11 cellular contexts compared by ENCODE assay signal in the genomic region with DNA sequence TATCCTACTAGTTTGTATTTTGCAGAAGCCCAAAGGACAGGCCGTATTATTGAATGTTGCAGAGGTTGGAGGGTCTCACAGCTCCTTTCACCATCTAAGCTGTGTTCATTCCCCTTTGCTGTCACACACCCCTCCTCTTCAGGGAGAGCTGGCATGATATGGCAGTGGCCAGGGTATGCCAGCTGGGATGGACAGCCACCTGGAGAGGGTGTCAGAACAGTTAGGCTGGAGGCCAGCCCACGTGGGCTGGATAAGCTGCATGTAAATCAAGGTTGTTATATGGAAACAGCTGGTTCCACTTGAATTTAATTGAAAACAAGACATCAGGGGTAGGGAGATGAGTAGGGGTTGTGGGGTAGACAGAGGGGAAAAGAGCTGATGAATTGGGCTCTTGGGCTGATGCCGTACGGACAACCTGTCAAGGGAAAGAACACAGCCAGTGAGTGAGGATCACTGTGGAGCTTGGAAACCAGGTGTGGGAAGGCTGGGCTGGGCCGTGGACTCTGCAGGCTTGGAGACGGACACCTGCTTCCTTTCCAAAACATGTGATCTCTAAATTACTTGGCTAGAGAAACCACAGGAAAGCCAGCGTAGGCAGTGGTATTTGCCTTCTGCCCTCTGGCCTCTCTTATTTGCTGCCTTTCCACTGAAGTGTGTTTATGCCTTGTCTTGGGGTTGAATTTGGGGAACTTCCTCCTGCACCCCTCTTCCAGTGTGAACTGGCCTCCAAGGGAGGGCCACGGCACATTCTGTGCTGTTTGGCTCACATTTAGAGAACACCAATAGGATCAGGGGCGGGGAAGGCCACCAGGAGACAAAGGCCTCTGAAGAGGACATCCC.
DNase-seq lines count a peak whose midpoint lies in the region; ATAC-seq and TF ChIP-seq lines count a peak whose summit lies in the region.
"Had no signal": no experiment of that assay in that cellular context is flagged by ENCODE, and none has a peak within 500 bp of the region (broad histone marks: within the 10 kb centered on the region; RNA-seq: fewer than 3 reads in every experiment).

No MANE protein-coding gene starts in this region.

- no peaks in the 10 kb centered on the region for H4K20me1 ChIP-seq in mammary epithelial cell (ENCODE audit: insufficient read depth, low read length)

- no peak for TF ChIP-seq POLR2A in upper lobe of left lung (IDR thresholded peaks at IDR 0.05)

- in situ Hi-C loops in mammary epithelial cell (cut with MboI; ENCODE audit: low sequenced_read_pairs in 2 of 2), result no loop called here

- ATAC-seq in Right ventricle myocardium superior (ENCODE audit: poor library complexity), result peak; percentile 13
- ATAC-seq in Right ventricle myocardium inferior, result no peak
- peak in 1 of 2 donors; percentile 48 for ATAC-seq in upper lobe of left lung (ENCODE audit: low FRiP score in 2 of 2)
- no peak for ATAC-seq in natural killer cell
- no peak for ATAC-seq in HG03439 (IDR thresholded peaks at IDR 0.05; ENCODE audit: unreplicated experiment)

- WGBS in mammary epithelial cell (ENCODE audit: low coverage, missing lambda C conversion rate), result 46% methylated on average over 7 of the region's 9 CpGs
- 53 to 58% methylated on average over 8 to 9 of the region's 9 CpGs for WGBS in upper lobe of left lung, 2 donors

- no peaks in the 10 kb centered on the region for H3K9me3 Mint-ChIP-seq in natural killer cell

- H3K27me3 Mint-ChIP-seq in natural killer cell (ENCODE audit: low read depth in 2 of 2), result no peaks in the 10 kb centered on the region

- CTCF ChIA-PET in mammary epithelial cell (lab: Charles Lee; ENCODE audit: low non-redundant PET), result no interaction called here

- peaks cover 36% of the 10 kb centered on the region for H3K4me1 ChIP-seq in mammary epithelial cell (ENCODE audit: insufficient read depth, low read length)
- peaks cover 15 to 31% (median 23%) of the 10 kb centered on the region in 4 donors for H3K4me1 ChIP-seq in upper lobe of left lung

- H3K4me3 Mint-ChIP-seq in natural killer cell, result no peak overlapping the region
- H3K4me3 Mint-ChIP-seq: nephron progenitor cell had no signal

- H3K27ac Mint-ChIP-seq in natural killer cell, result no peak overlapping the region
- H3K27ac Mint-ChIP-seq: nephron progenitor cell had no signal

- H3K36me3 ChIP-seq in mammary epithelial cell (ENCODE audit: insufficient read depth, low read length), result no peaks in the 10 kb centered on the region
- H3K36me3 ChIP-seq in upper lobe of left lung, result no peaks in the 10 kb centered on the region

- peak overlapping the region; percentile 38 for H3K27ac ChIP-seq in mammary epithelial cell (ENCODE audit: insufficient read depth, low read depth, low read length)
- H3K27ac ChIP-seq in upper lobe of left lung, result peak overlapping the region; percentile 21 to 51 (median 41)
- H3K27ac ChIP-seq: SK-N-MC had no signal

- H3K4me1 Mint-ChIP-seq in natural killer cell, result peaks cover 5 to 16% of the 10 kb centered on the region in 2 donors

- TF ChIP-seq EP300 in upper lobe of left lung (IDR thresholded peaks at IDR 0.05), result no peak

- H3K27me3 ChIP-seq in mammary epithelial cell (ENCODE audit: insufficient read depth, low read length), result no peaks in the 10 kb centered on the region
- no peaks in the 10 kb centered on the region for H3K27me3 ChIP-seq in upper lobe of left lung

- intact Hi-C loops in Right ventricle myocardium superior (cut with DNase I) (no loop called here), Right ventricle myocardium inferior (cut with DNase I) (no loop called here), mammary epithelial cell (cut with micrococcal nuclease) (no loop called here), natural killer cell (cut with micrococcal nuclease) (no loop called here)

- dilution Hi-C loops in mammary epithelial cell (cut with HindIII; ENCODE audit: low sequenced_read_pairs), result no loop called here

- H3K9me3 ChIP-seq in mammary epithelial cell (replicated peaks; ENCODE audit: insufficient read depth, low read length) (no peaks in the 10 kb centered on the region), upper lobe of left lung (no peaks in the 10 kb centered on the region)

- DNase-seq in Right ventricle myocardium superior, result no peak
- no peak for DNase-seq in Right ventricle myocardium inferior (ENCODE audit: missing footprints)
- DNase-seq in NCI-H1092 treated with DMSO at 0.1 percent for 48 hours (lab: John Stamatoyannopoulos, UW), result peak; percentile 75
- no peak for DNase-seq in mammary epithelial cell
- DNase-seq in upper lobe of left lung, result no peak
- DNase-seq in retina, result no peak
- DNase-seq in natural killer cell, result no peak
- DNase-seq: hypothalamus, nephron progenitor cell had no signal

- no peak overlapping the region for H3K4me3 ChIP-seq in mammary epithelial cell (replicated peaks in 1 of 3; ENCODE audit: insufficient read depth in 1 of 3, low read depth in 2 of 3, low read length in 3 of 3)
- no peak overlapping the region for H3K4me3 ChIP-seq in upper lobe of left lung
- H3K4me3 ChIP-seq: SK-N-MC had no signal

- TF ChIP-seq CTCF in mammary epithelial cell (conservative IDR thresholded peaks at IDR 0.05 in 1 of 2, IDR thresholded peaks at IDR 0.05 in 1 of 2; ENCODE audit: extremely low read depth in 1 of 2, insufficient read depth in 1 of 2, low read depth in 1 of 2, low read length in 2 of 2), result no peak
- TF ChIP-seq CTCF in upper lobe of left lung (IDR thresholded peaks at IDR 0.05), result no peak
- TF ChIP-seq CTCF in natural killer cell (IDR thresholded peaks at IDR 0.05), result no peak

- no TSS peak for BruUV-seq in mammary epithelial cell (replicated peaks; lab: Mats Ljungman, UMichigan)

- H2AFZ ChIP-seq in mammary epithelial cell (ENCODE audit: low read depth, low read length), result peak overlapping the region; percentile 74

- no peaks in the 10 kb centered on the region for H3K36me3 Mint-ChIP-seq in natural killer cell

- no peak overlapping the region for H3K9ac ChIP-seq in mammary epithelial cell (ENCODE audit: insufficient read depth, low read length)

- H3K79me2 ChIP-seq in mammary epithelial cell (ENCODE audit: insufficient read depth, low read length), result no peaks in the 10 kb centered on the region

- H3K4me2 ChIP-seq in mammary epithelial cell (ENCODE audit: insufficient read depth, low read depth, low read length), result peak overlapping the region; percentile 63
